Comparison of ENCODE assay signal across 8 cellular contexts in genomic region chr15:45036812-45037781, GRCh38. TPM values are rescaled to one million over a fixed set of nuclear protein-coding genes. Genes with fewer than 3 reads are reported as not detected.
A peak's percentile ranks its signal among the peaks of the same experiment; 100 is the strongest.
DNase-seq lines count a peak whose midpoint lies in the region; ATAC-seq and TF ChIP-seq lines count a peak whose summit lies in the region.
"Not testable (repeated sequence)": the region's sequence is repeated elsewhere in the genome, so short reads cannot be mapped to it uniquely, and the experiment has no call there.

No MANE protein-coding gene starts in this region.

- H2BK12ac ChIP-seq in trophoblast cell (ENCODE audit: low read length) = not testable (repeated sequence)

- H3K4me1 ChIP-seq in trophoblast cell (ENCODE audit: control insufficient read depth in 1 of 2, insufficient read depth in 2 of 2, low read length in 2 of 2) = not testable (repeated sequence)
- peaks cover 38 to 43% of the 10 kb centered on the region in 2 donors for H3K4me1 ChIP-seq in thyroid gland

- not testable (repeated sequence) for H3K18ac ChIP-seq in trophoblast cell (ENCODE audit: low read length)

- peak; percentile 86 for ATAC-seq in HG02852 (IDR thresholded peaks at IDR 0.05; ENCODE audit: unreplicated experiment)

- not testable (repeated sequence) for H3K36me3 ChIP-seq in trophoblast cell (ENCODE audit: control insufficient read depth in 1 of 2, insufficient read depth in 2 of 2, low read length in 2 of 2); thyroid gland

- H3K27me3 ChIP-seq in trophoblast cell (ENCODE audit: insufficient read depth, low read length); thyroid gland: not testable (repeated sequence)

- not testable (repeated sequence) for H3K4ac ChIP-seq in trophoblast cell (ENCODE audit: low read depth, low read length)

- peak; percentile 96 for TF ChIP-seq CTCF in GM12873 (IDR thresholded peaks at IDR 0.05; ENCODE audit: insufficient read depth, low read depth, low read length, missing control alignments)
- peak; percentile 61 to 99 (median 87) for TF ChIP-seq CTCF in thyroid gland (IDR thresholded peaks at IDR 0.05)

- H4K8ac ChIP-seq in trophoblast cell (ENCODE audit: low read depth, low read length) = not testable (repeated sequence)

- not testable (repeated sequence) for H3K23ac ChIP-seq in trophoblast cell (ENCODE audit: low read length)

- H2AK5ac ChIP-seq in trophoblast cell (ENCODE audit: low read length) = not testable (repeated sequence)

- no CpG with 5 or more reads among the region's 6 CpGs for WGBS in trophoblast cell (ENCODE audit: extremely low coverage, insufficient coverage, insufficient read length)
- WGBS in thyroid gland, 2 donors = 11 to 15% methylated on average over 6 of the region's 6 CpGs

- not testable (repeated sequence) for H3K14ac ChIP-seq in trophoblast cell (ENCODE audit: low read length)

- not testable (repeated sequence) for H2BK120ac ChIP-seq in trophoblast cell (ENCODE audit: insufficient read depth, low read length, poor library complexity)

- DNase-seq in NCI-H187 treated with DMSO at 0.1 percent for 48 hours (lab: John Stamatoyannopoulos, UW) (peak; percentile 42), T-helper 1 cell (peak; percentile 22 to 68 (median 52)), head of caudate nucleus (peak; percentile 35 to 92 (median 84)), trophoblast cell (peak; percentile 52 to 85), thyroid gland (peak; percentile 88 to 92)
- peak; percentile 73 for DNase-seq in activated naive CD8-positive, alpha-beta T cell treated with anti-CD3 and anti-CD28 coated beads for 36 hours

- not testable (repeated sequence) for H3K79me1 ChIP-seq in trophoblast cell (ENCODE audit: low read length)

- peaks cover 13% of the 10 kb centered on the region for H3K36me3 Mint-ChIP-seq in activated naive CD8-positive, alpha-beta T cell treated with anti-CD3 and anti-CD28 coated beads for 36 hours

- not testable (repeated sequence) for H2BK5ac ChIP-seq in trophoblast cell (ENCODE audit: low read depth, low read length, poor library complexity)

- not testable (repeated sequence) for H3K9ac ChIP-seq in trophoblast cell (ENCODE audit: low read length)

- H3K4me3 Mint-ChIP-seq in activated naive CD8-positive, alpha-beta T cell treated with anti-CD3 and anti-CD28 coated beads for 36 hours = not testable (repeated sequence)

- H3K27ac Mint-ChIP-seq in activated naive CD8-positive, alpha-beta T cell treated with anti-CD3 and anti-CD28 coated beads for 36 hours = not testable (repeated sequence)

- not testable (repeated sequence) for H3K4me3 ChIP-seq in trophoblast cell (ENCODE audit: low read depth, low read length); thyroid gland (replicated peaks in 1 of 3)

- not testable (repeated sequence) for H2AFZ ChIP-seq in trophoblast cell (ENCODE audit: insufficient read depth, low read length, poor library complexity)

- not testable (repeated sequence) for H3K4me2 ChIP-seq in trophoblast cell (ENCODE audit: low read length)

- intact Hi-C loops in head of caudate nucleus (cut with DNase I) = loop anchor here (5.0 kb wide), 1 partner anchor 65 kb away; no protein-coding TSS in a partner anchor
- intact Hi-C loops in thyroid gland (cut with DNase I) = loop anchor here (10.0 kb wide), 2 partner anchors 62 to 78 kb away; partner anchors contain the start of genes DUOX2 and DUOXA2

- H3K79me2 ChIP-seq in trophoblast cell (ENCODE audit: control insufficient read depth, insufficient read depth, low read length, poor library complexity) = not testable (repeated sequence)

- peaks cover 14% of the 10 kb centered on the region for H3K4me1 Mint-ChIP-seq in activated naive CD8-positive, alpha-beta T cell treated with anti-CD3 and anti-CD28 coated beads for 36 hours

- not testable (repeated sequence) for H3K9me3 Mint-ChIP-seq in activated naive CD8-positive, alpha-beta T cell treated with anti-CD3 and anti-CD28 coated beads for 36 hours

- not testable (repeated sequence) for H4K91ac ChIP-seq in trophoblast cell (ENCODE audit: low read depth, low read length)

- not testable (repeated sequence) for H3K27me3 Mint-ChIP-seq in activated naive CD8-positive, alpha-beta T cell treated with anti-CD3 and anti-CD28 coated beads for 36 hours

- not testable (repeated sequence) for H3K9me3 ChIP-seq in trophoblast cell (ENCODE audit: insufficient read depth, low read depth, low read length); thyroid gland

- not testable (repeated sequence) for H4K12ac ChIP-seq in trophoblast cell (ENCODE audit: low read depth, low read length)

- TF ChIP-seq POLR2A in thyroid gland (IDR thresholded peaks at IDR 0.05) = peak in 1 of 2 donors; percentile 44

- H3K27ac ChIP-seq in trophoblast cell (ENCODE audit: low read depth, low read length) = not testable (repeated sequence)
- H3K27ac ChIP-seq in thyroid gland = peak overlapping the region; percentile 29 to 76 (median 56)

RNA-seq across cellular contexts. Expression of gene SORD, which starts 14.1 kb away (rescaled TPM):
- total RNA-seq in activated naive CD8-positive, alpha-beta T cell treated with anti-CD3 and anti-CD28 coated beads for 36 hours = 10 to 100 TPM; 36.0 to 36.9 TPM
- 9.3 and 9.7 TPM in 2 replicates for polyA plus RNA-seq in trophoblast cell (2013)
- total RNA-seq in thyroid gland = 100 to 1,000 TPM; 241 to 831 (median 477) TPM

Comparison
In these comparisons a context has a peak if more than half of its experiments do, and no peak if none do; other contexts are left out.
1. RNA of gene SORD, which starts 14.1 kb away (total RNA-seq): 241 to 831 TPM in thyroid gland; 36.0 to 36.9 TPM in activated naive CD8-positive, alpha-beta T cell treated with anti-CD3 and anti-CD28 coated beads for 36 hours; every median in the first group is over 4 times any median in the second.
2. Peak in every context shown above with its lines, with median percentiles within 50 percentile points of each other: DNase-seq.